18 cellular contexts compared by ENCODE assay signal in the genomic region with DNA sequence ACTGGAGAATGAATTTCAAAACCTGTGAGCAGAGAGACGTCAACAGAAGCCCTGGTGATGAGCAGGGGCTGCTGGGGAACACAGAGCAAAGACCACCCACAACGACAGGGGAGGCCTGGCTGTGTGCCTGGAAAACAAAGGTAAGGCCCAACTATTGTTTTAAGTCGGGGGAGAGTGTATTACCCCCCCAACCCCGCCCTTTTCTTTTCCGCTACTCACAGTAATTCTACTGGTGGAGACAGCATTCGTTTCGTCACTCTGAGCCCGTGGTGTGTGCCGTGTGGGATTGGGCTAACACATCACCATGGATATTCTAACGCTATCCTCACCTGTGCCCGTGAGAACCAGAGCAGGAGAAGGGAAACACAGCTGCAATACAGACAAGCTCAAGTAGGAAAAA. TPM values are rescaled to one million over a fixed set of nuclear protein-coding genes. Genes with fewer than 3 reads are reported as not detected.
DNase-seq lines count a peak whose midpoint lies in the region; ATAC-seq and TF ChIP-seq lines count a peak whose summit lies in the region.
"Had no signal": no experiment of that assay in that cellular context is flagged by ENCODE, and none has a peak within 500 bp of the region (broad histone marks: within the 10 kb centered on the region; RNA-seq: fewer than 3 reads in every experiment).

No MANE protein-coding gene starts in this region.

- H3K27ac ChIP-seq in heart right ventricle (peak overlapping the region; percentile 56 to 87 (median 76)), right atrium auricular region (peak overlapping the region; percentile 58 to 60), parathyroid adenoma (peak overlapping the region; percentile 34), uterus (peak overlapping the region; percentile 25 to 35)
- H3K27ac ChIP-seq: KMS-11 had no signal

- no peak overlapping the region for H3K27ac Mint-ChIP-seq in naive thymus-derived CD8-positive, alpha-beta T cell

- no peak overlapping the region for H2AFZ ChIP-seq in parathyroid adenoma

- no peak overlapping the region for H3K4me3 Mint-ChIP-seq in naive thymus-derived CD8-positive, alpha-beta T cell

- H3K4me3 ChIP-seq in heart right ventricle (peak overlapping the region in 7 of 10 donors; percentile 4 to 42 (median 26)), right atrium auricular region (no peak overlapping the region), parathyroid adenoma (ENCODE audit: low read depth, low read length) (no peak overlapping the region), uterus (no peak overlapping the region)

- no peak for TF ChIP-seq POLR2A in uterus (IDR thresholded peaks at IDR 0.05)

- H3K9me3 ChIP-seq in heart right ventricle (no peaks in the 10 kb centered on the region), right atrium auricular region (no peaks in the 10 kb centered on the region), parathyroid adenoma (ENCODE audit: control insufficient read depth, low read length) (no peaks in the 10 kb centered on the region), uterus (no peaks in the 10 kb centered on the region)

- no peak overlapping the region for H3K4me2 ChIP-seq in parathyroid adenoma (ENCODE audit: low read length)
- H3K4me2 ChIP-seq: KMS-11 had no signal

- H3K36me3 Mint-ChIP-seq in naive thymus-derived CD8-positive, alpha-beta T cell: peaks cover 12 to 79% (median 23%) of the 10 kb centered on the region in 3 donors

- intact Hi-C loops in heart right ventricle (cut with DNase I): loop anchor here in 1 of 10 donors (1.0 kb wide), 1 partner anchor 18 kb away; the partner anchor contains the start of gene DCUN1D2
- intact Hi-C loops in Right ventricle myocardium superior (cut with DNase I): no loop called here
- intact Hi-C loops in uterus (cut with DNase I; ENCODE audit: low total_unique reads): no loop called here

- no peak overlapping the region for H3K9ac ChIP-seq in parathyroid adenoma
- H3K9ac ChIP-seq: KMS-11 had no signal

- peaks cover 0 to 3% (median 0%) of the 10 kb centered on the region in 4 donors for H3K4me1 Mint-ChIP-seq in naive thymus-derived CD8-positive, alpha-beta T cell

- no peak for TF ChIP-seq CTCF in heart right ventricle (IDR thresholded peaks at IDR 0.05)
- no peak for TF ChIP-seq CTCF in right atrium auricular region (IDR thresholded peaks at IDR 0.05)
- no peak for TF ChIP-seq CTCF in parathyroid adenoma (IDR thresholded peaks at IDR 0.05)
- TF ChIP-seq CTCF in uterus (IDR thresholded peaks at IDR 0.05): no peak

- H3K79me2 ChIP-seq in parathyroid adenoma: no peaks in the 10 kb centered on the region

- POLR2A ChIA-PET in naive thymus-derived CD8-positive, alpha-beta T cell (lab: Charles Lee): no interaction called here

- DNase-seq in heart right ventricle (peak in 1 of 2 donors; percentile 53), Right ventricle myocardium superior (no peak), right atrium auricular region (ENCODE audit: low spot score) (no peak), uterus (no peak), HPDE6-E6E7 (ENCODE audit: extremely low spot score) (no peak)
- no peak for DNase-seq in naive thymus-derived CD8-positive, alpha-beta T cell
- DNase-seq: 8988T, DMS 273 treated with DMSO at 0.1 percent for 48 hours, H7, MV-4-11, NCI-H187, NCI-H226, NCI-H524, NCI-H82, OCI-M1 had no signal

- peaks cover 0 to 4% (median 0%) of the 10 kb centered on the region in 9 donors for H3K9me3 Mint-ChIP-seq in naive thymus-derived CD8-positive, alpha-beta T cell

- peak in 7 of 8 donors; percentile 8 to 80 (median 68) for ATAC-seq in heart right ventricle
- ATAC-seq in Right ventricle myocardium superior (ENCODE audit: poor library complexity): no peak
- no peak for ATAC-seq in naive thymus-derived CD8-positive, alpha-beta T cell
- ATAC-seq in GM18858 (IDR thresholded peaks at IDR 0.05; ENCODE audit: unreplicated experiment): no peak

- H3K27me3 ChIP-seq in heart right ventricle (no peaks in the 10 kb centered on the region), right atrium auricular region (no peaks in the 10 kb centered on the region), parathyroid adenoma (ENCODE audit: control insufficient read depth, insufficient read depth, low read length) (no peaks in the 10 kb centered on the region), uterus (no peaks in the 10 kb centered on the region)

- WGBS in heart right ventricle, 2 donors: 70 to 75% methylated on average over 11 of the region's 11 CpGs

- H3K4me1 ChIP-seq in heart right ventricle (peaks cover 0 to 30% (median 16%) of the 10 kb centered on the region in 9 donors), right atrium auricular region (peaks cover 0 to 10% of the 10 kb centered on the region in 2 donors), parathyroid adenoma (no peaks in the 10 kb centered on the region), uterus (no peaks in the 10 kb centered on the region)

- H3K36me3 ChIP-seq in heart right ventricle (peaks cover 0 to 68% (median 24%) of the 10 kb centered on the region in 9 donors), right atrium auricular region (peaks cover 40% of the 10 kb centered on the region), parathyroid adenoma (ENCODE audit: control insufficient read depth, insufficient read depth, low read length) (no peaks in the 10 kb centered on the region), uterus (no peaks in the 10 kb centered on the region)

- no peaks in the 10 kb centered on the region for H3K27me3 Mint-ChIP-seq in naive thymus-derived CD8-positive, alpha-beta T cell

RNA-seq across cellular contexts. Expression of gene ADPRHL1, which starts 18.6 kb away (rescaled TPM):
- total RNA-seq in heart right ventricle: 100 to 1,000 TPM; 381 to 939 (median 762) TPM
- polyA plus RNA-seq in heart right ventricle: 100 to 1,000 TPM; 163 to 192 TPM
- total RNA-seq in Right ventricle myocardium superior: 506 TPM
- total RNA-seq in right atrium auricular region: 100 to 1,000 TPM; 222 to 329 TPM
- total RNA-seq in uterus: 1 to 10 TPM in 2 of 4 donors, not detected in 2; 1.6 to 3.3 TPM
- 1 to 10 TPM; 1.1 to 1.2 TPM for total RNA-seq in naive thymus-derived CD8-positive, alpha-beta T cell
- under 1 TPM in 2 of 3 donors, not detected in 1; 0.22 to 0.27 TPM for polyA plus RNA-seq in naive thymus-derived CD8-positive, alpha-beta T cell

RNA-seq across cellular contexts. Expression of gene DCUN1D2, which starts 18.7 kb away (rescaled TPM):
- total RNA-seq in heart right ventricle: 100 to 1,000 TPM in 9 of 10 donors, 10 to 100 TPM in 1; 97.7 to 307 (median 225) TPM
- 10 to 100 TPM; 40.9 to 73.3 TPM for polyA plus RNA-seq in heart right ventricle
- 196 TPM for total RNA-seq in Right ventricle myocardium superior
- total RNA-seq in right atrium auricular region: 10 to 100 TPM; 45.3 to 65.5 TPM
- total RNA-seq in uterus: 10 to 100 TPM in 3 of 4 donors, 1 to 10 TPM in 1; 7.7 to 68.2 (median 29.3) TPM
- total RNA-seq in naive thymus-derived CD8-positive, alpha-beta T cell: 10 to 100 TPM; 26.6 to 37.5 TPM
- 10 to 100 TPM in 1 of 3 donors, 1 to 10 TPM in 2; 4.8 to 11.4 (median 7.2) TPM for polyA plus RNA-seq in naive thymus-derived CD8-positive, alpha-beta T cell

Comparison
In these comparisons a context has a peak if more than half of its experiments do, and no peak if none do; other contexts are left out.
1. ATAC-seq: peak in heart right ventricle (7 of 8); none in Right ventricle myocardium superior (single experiment), naive thymus-derived CD8-positive, alpha-beta T cell (0 of 2) and GM18858 (single experiment).
2. H3K4me3 ChIP-seq: peak in heart right ventricle (7 of 10); none in right atrium auricular region (0 of 2), parathyroid adenoma (single experiment) and uterus (0 of 2).
3. RNA of gene ADPRHL1, which starts 18.6 kb away (total RNA-seq): 381 to 939 TPM in heart right ventricle, 506 TPM in Right ventricle myocardium superior (single experiment) and 222 to 329 TPM in right atrium auricular region; 1.6 to 3.3 TPM in uterus and 1.1 to 1.2 TPM in naive thymus-derived CD8-positive, alpha-beta T cell; every median in the first group is over 10 times any median in the second.
4. Peak in every context shown above with its lines, with median percentiles within 50 percentile points of each other: H3K27ac ChIP-seq.